In genomic region chr15:62887113-62887570, GRCh38 we compare ENCODE assay signal across 15 cellular contexts.
DNase-seq lines count a peak whose midpoint lies in the region; ATAC-seq and TF ChIP-seq lines count a peak whose summit lies in the region.
"Had no signal": no experiment of that assay in that cellular context is flagged by ENCODE, and none has a peak within 500 bp of the region (broad histone marks: within the 10 kb centered on the region; RNA-seq: fewer than 3 reads in every experiment).

No MANE protein-coding gene starts in this region.

- intact Hi-C loops in Panc1 (cut with micrococcal nuclease; ENCODE audit: unreplicated experiment), result loop anchor here (1.0 kb wide), 1 partner anchor 32 kb away; no protein-coding TSS in a partner anchor

- H3K36me3 ChIP-seq in Panc1 (ENCODE audit: control insufficient read depth, insufficient read depth, low read length) (no peaks in the 10 kb centered on the region), neutrophil (no peaks in the 10 kb centered on the region)
- H3K36me3 ChIP-seq: HAP-1, tibial artery had no signal

- H3K27me3 ChIP-seq in Panc1 (ENCODE audit: control insufficient read depth, insufficient read depth, low read length), result no peaks in the 10 kb centered on the region
- no peaks in the 10 kb centered on the region for H3K27me3 ChIP-seq in neutrophil
- H3K27me3 ChIP-seq: tibial artery had no signal

- H3K9me3 ChIP-seq in Panc1 (ENCODE audit: control insufficient read depth, insufficient read depth, low read depth, low read length) (no peaks in the 10 kb centered on the region), neutrophil (no peaks in the 10 kb centered on the region)
- H3K9me3 ChIP-seq: HAP-1, tibial artery had no signal

- peak overlapping the region; percentile 78 for H3K27ac ChIP-seq in Panc1 (ENCODE audit: low read length)
- H3K27ac ChIP-seq in neutrophil, result peak overlapping the region; percentile 62
- H3K27ac ChIP-seq: tibial artery had no signal

- peak; percentile 5 for DNase-seq in COR-L47 (lab: John Stamatoyannopoulos, UW)
- DNase-seq in Panc1 (ENCODE audit: low read depth, low spot score), result no peak
- DNase-seq in fibroblast of peridontal ligament (ENCODE audit: extremely low read depth), result peak; percentile 57
- no peak for DNase-seq in HUDEP-2 (lab: John Stamatoyannopoulos, UW; ENCODE audit: unreplicated experiment in 76 of 76)
- DNase-seq in iPS-NIHi7 (ENCODE audit: extremely low spot score), result no peak
- no peak for DNase-seq in DMS53 (lab: John Stamatoyannopoulos, UW)
- DNase-seq: activated T-cell treated with anti-CD3 and anti-CD28 coated beads, Interleukin-2, amount 50 U/mL, for 1 hour; aorta; Kasumi-1; left colon; NCI-H2171 treated with DMSO at 0.1 percent for 48 hours; tibial artery had no signal

- H3K4me1 ChIP-seq in Panc1 (ENCODE audit: control insufficient read depth, insufficient read depth, low read length) (peaks cover 20% of the 10 kb centered on the region), neutrophil (ENCODE audit: control insufficient read depth in 1 of 2, insufficient read depth in 1 of 2, low read depth in 1 of 2, low read length in 1 of 2) (peaks cover 40 to 42% of the 10 kb centered on the region in 2 experiments)

- H3K4me3 ChIP-seq in Panc1 (ENCODE audit: low read depth in 2 of 2, low read length in 2 of 2) (peak overlapping the region; percentile 0 to 36; a peak in 2 of 4 replicates), neutrophil (ENCODE audit: low read depth in 1 of 2, low read length in 1 of 2) (no peak overlapping the region)
- H3K4me3 ChIP-seq: HAP-1, tibial artery had no signal

- TF ChIP-seq CTCF in Panc1 (IDR thresholded peaks at IDR 0.05) (no peak), neutrophil (IDR thresholded peaks at IDR 0.05) (no peak)

- in situ Hi-C loops in Panc1 (cut with HindIII; ENCODE audit: low pct_unique_long_range_greater_than_20kb, low sequenced_read_pairs), result no loop called here

- ATAC-seq in Panc1, result peak; percentile 51
- no peak for ATAC-seq in GM21515 (IDR thresholded peaks at IDR 0.05; ENCODE audit: unreplicated experiment)

- BruUV-seq in Panc1 (replicated peaks; lab: Mats Ljungman, UMichigan), result no TSS peak

- POLR2A ChIA-PET in Panc1 (lab: Charles Lee), result interaction anchor here (0.8 kb wide), 1 partner anchor 59 kb away, joined by 7 read pairs; no protein-coding TSS in a partner anchor

- CTCF ChIA-PET in Panc1 (lab: Charles Lee), result interaction anchor here (0.6 kb wide), 1 partner anchor 161 kb away, joined by 3 read pairs; no protein-coding TSS in a partner anchor

Comparison
In these comparisons a context has a peak if more than half of its experiments do, and no peak if none do; other contexts are left out.
1. DNase-seq: peak in COR-L47 (single experiment) and fibroblast of peridontal ligament (single experiment); none in Panc1 (single experiment), HUDEP-2 (0 of 76), iPS-NIHi7 (single experiment) and DMS53 (single experiment).
2. H3K4me3 ChIP-seq: peak in Panc1 (2 of 2); none in neutrophil (0 of 2).